ENCODE assay signal across 24 cellular contexts in genomic region chr11:114929351-114929750, GRCh38.
"Had no signal": no experiment of that assay in that cellular context is flagged by ENCODE, and none has a peak within 500 bp of the region (broad histone marks: within the 10 kb centered on the region; RNA-seq: fewer than 3 reads in every experiment).

No MANE protein-coding gene starts in this region.

- DNase-seq: heart right ventricle; left colon; left lung; naive B cell; natural killer cell; nephron progenitor cell; posterior cingulate gyrus; retina; stimulated activated CD4-positive, alpha-beta T cell treated with anti-CD3 and anti-CD28 coated beads, Interleukin-12 subunit alpha, Interleukin-12 subunit beta, amount 100 ng/mL, for 4 hours; stimulated activated CD4-positive, alpha-beta T cell treated with anti-CD3 and anti-CD28 coated beads, Interleukin-15, amount 100 ng/mL, for 24 hours; stimulated activated CD4-positive, alpha-beta T cell treated with anti-CD3 and anti-CD28 coated beads, Interleukin-4, amount 100 ng/mL, for 24 hours; stimulated activated naive CD4-positive, alpha-beta T cell; stomach; testis; thyroid gland; transverse colon had no signal

- H3K4me1 ChIP-seq: heart right ventricle, left lung, neural progenitor cell, pancreas, prostate gland, stomach, testis, transverse colon, upper lobe of left lung, vagina had no signal

- H3K9me3 ChIP-seq: pancreas, prostate gland, testis, thyroid gland, vagina had no signal

- H3K4me2 ChIP-seq: hepatocyte, neural progenitor cell had no signal

- H3K36me3 ChIP-seq: heart right ventricle, left lung, neural progenitor cell, pancreas, prostate gland, stomach, thyroid gland, transverse colon, upper lobe of left lung, vagina had no signal

- H3K9ac ChIP-seq: neural progenitor cell had no signal

- H3K4me3 ChIP-seq: heart right ventricle, hepatocyte, left lung, lung, neural progenitor cell, pancreas, prostate gland, skin epidermis, stomach, testis, thyroid gland, transverse colon, upper lobe of left lung, vagina had no signal

- H2AFZ ChIP-seq: hepatocyte, neural progenitor cell had no signal

- H3K27me3 ChIP-seq: heart right ventricle, hepatocyte, left lung, neural progenitor cell, pancreas, stomach, testis, thyroid gland, transverse colon, upper lobe of left lung, vagina had no signal

- H3K27ac ChIP-seq: heart right ventricle, hepatocyte, left lung, neural progenitor cell, pancreas, prostate gland, skin epidermis, stomach, testis, thyroid gland, transverse colon, upper lobe of left lung, vagina had no signal
